In genomic region chr15:51732661-51733060, GRCh38 we compare ENCODE assay signal across 11 cellular contexts. TPM values are rescaled to one million over a fixed set of nuclear protein-coding genes. Genes with fewer than 3 reads are reported as not detected.
A peak's percentile ranks its signal among the peaks of the same experiment; 100 is the strongest.
DNase-seq lines count a peak whose midpoint lies in the region; ATAC-seq and TF ChIP-seq lines count a peak whose summit lies in the region.
"Had no signal": no experiment of that assay in that cellular context is flagged by ENCODE, and none has a peak within 500 bp of the region (broad histone marks: within the 10 kb centered on the region; RNA-seq: fewer than 3 reads in every experiment).

No MANE protein-coding gene starts in this region.

- H3K36me3 ChIP-seq in left lung (no peaks in the 10 kb centered on the region), tibial artery (no peaks in the 10 kb centered on the region)

- H3K4me1 Mint-ChIP-seq in activated naive CD4-positive, alpha-beta T cell treated with anti-CD3 and anti-CD28 coated beads, Interleukin-2, amount 50 U/mL, for 24 hours: peaks cover 82% of the 10 kb centered on the region
- H3K4me1 Mint-ChIP-seq in activated B cell treated with CpG ODN at 0.5 μM for 24 hours: peaks cover 84% of the 10 kb centered on the region

- H3K4me1 ChIP-seq in left lung: peaks cover 15 to 57% of the 10 kb centered on the region in 2 donors
- H3K4me1 ChIP-seq in tibial artery: peaks cover 0 to 34% (median 24%) of the 10 kb centered on the region in 4 donors

- H3K9me3 ChIP-seq in left lung: no peaks in the 10 kb centered on the region
- H3K9me3 ChIP-seq in tibial artery: no peaks in the 10 kb centered on the region

- H3K4me3 Mint-ChIP-seq in activated naive CD4-positive, alpha-beta T cell treated with anti-CD3 and anti-CD28 coated beads, Interleukin-2, amount 50 U/mL, for 24 hours: peak overlapping the region; percentile 31
- peak overlapping the region; percentile 80 for H3K4me3 Mint-ChIP-seq in activated B cell treated with CpG ODN at 0.5 μM for 24 hours

- H3K4me3 ChIP-seq in left lung (no peak overlapping the region), tibial artery (no peak overlapping the region)

- H3K27ac Mint-ChIP-seq in activated naive CD4-positive, alpha-beta T cell treated with anti-CD3 and anti-CD28 coated beads, Interleukin-2, amount 50 U/mL, for 24 hours: peak overlapping the region; percentile 98
- H3K27ac Mint-ChIP-seq in activated B cell treated with CpG ODN at 0.5 μM for 24 hours: peak overlapping the region; percentile 93

- POLR2A ChIA-PET in activated B cell treated with CpG ODN at 0.5 μM for 24 hours (lab: Charles Lee): interaction anchor here (0.6 to 2.9 kb wide), 8 partner anchors 15 to 97 kb away, joined by 3 to 15 read pairs (median 4); partner anchors contain the start of genes TMOD2 and TMOD3

- H3K9me3 Mint-ChIP-seq in activated naive CD4-positive, alpha-beta T cell treated with anti-CD3 and anti-CD28 coated beads, Interleukin-2, amount 50 U/mL, for 24 hours: no peaks in the 10 kb centered on the region
- no peaks in the 10 kb centered on the region for H3K9me3 Mint-ChIP-seq in activated B cell treated with CpG ODN at 0.5 μM for 24 hours

- ATAC-seq in activated B cell treated with CpG ODN at 0.5 μM for 24 hours (ENCODE audit: low read depth) (no peak), left lung (no peak), left colon (no peak)

- TF ChIP-seq CTCF in activated B cell treated with CpG ODN at 0.5 μM for 24 hours (IDR thresholded peaks at IDR 0.05): no peak
- TF ChIP-seq CTCF in left lung (IDR thresholded peaks at IDR 0.05): no peak
- no peak for TF ChIP-seq CTCF in tibial artery (IDR thresholded peaks at IDR 0.05)

- H3K27ac ChIP-seq in left lung (peak overlapping the region; percentile 83 to 93), tibial artery (peak overlapping the region; percentile 69 to 70)
- H3K27ac ChIP-seq: epithelial cell of prostate had no signal

- CTCF ChIA-PET in activated B cell treated with CpG ODN at 0.5 μM for 24 hours (lab: Charles Lee): interaction anchor here (0.5 to 5.7 kb wide), 3 partner anchors 44 to 767 kb away, joined by 4 to 36 read pairs (median 35); no protein-coding TSS in a partner anchor

- intact Hi-C loops in activated B cell treated with CpG ODN at 0.5 μM for 24 hours (cut with micrococcal nuclease) (loop anchor here (5.0 to 10.0 kb wide), 2 partner anchors 950 to 1378 kb away; partner anchors contain the start of gene GABPB1), left lung (cut with DNase I) (no loop called here), tibial artery (cut with DNase I; ENCODE audit: low total_unique reads) (no loop called here), left colon (cut with DNase I, micrococcal nuclease) (no loop called here)

- H3K27me3 ChIP-seq in left lung (no peaks in the 10 kb centered on the region), tibial artery (no peaks in the 10 kb centered on the region)

- no peaks in the 10 kb centered on the region for H3K27me3 Mint-ChIP-seq in activated naive CD4-positive, alpha-beta T cell treated with anti-CD3 and anti-CD28 coated beads, Interleukin-2, amount 50 U/mL, for 24 hours
- H3K27me3 Mint-ChIP-seq in activated B cell treated with CpG ODN at 0.5 μM for 24 hours: no peaks in the 10 kb centered on the region

- peaks cover 2% of the 10 kb centered on the region for H3K36me3 Mint-ChIP-seq in activated naive CD4-positive, alpha-beta T cell treated with anti-CD3 and anti-CD28 coated beads, Interleukin-2, amount 50 U/mL, for 24 hours
- H3K36me3 Mint-ChIP-seq in activated B cell treated with CpG ODN at 0.5 μM for 24 hours (ENCODE audit: low read depth): peaks cover 49% of the 10 kb centered on the region

- no peak for DNase-seq in activated naive CD4-positive, alpha-beta T cell treated with anti-CD3 and anti-CD28 coated beads, Interleukin-2, amount 50 U/mL, for 16 hours
- DNase-seq in activated B cell treated with CpG ODN at 0.5 μM for 24 hours (no peak), left lung (no peak), tibial artery (no peak), DMS 273 treated with DMSO at 0.1 percent for 48 hours (lab: John Stamatoyannopoulos, UW) (no peak), SKM-1 treated with dmso at 0.1 percent for 144 hours (lab: John Stamatoyannopoulos, UW; ENCODE audit: unreplicated experiment) (no peak), left colon (no peak)
- DNase-seq: NCI-H1417 treated with DMSO at 0.1 percent for 48 hours had no signal

RNA-seq across cellular contexts. Expression of gene LYSMD2, which starts 4.8 kb away (rescaled TPM):
- total RNA-seq in activated B cell treated with CpG ODN at 0.5 μM for 24 hours (41.8 and 48.6 TPM in 2 replicates), left lung (10 to 100 TPM; 12.7 to 19.6 TPM), left colon (1 to 10 TPM; 6.6 to 7.3 TPM)

RNA-seq across cellular contexts. Expression of gene TMOD2, which starts 18.7 kb away (rescaled TPM):
- total RNA-seq in activated B cell treated with CpG ODN at 0.5 μM for 24 hours (11.3 and 14.6 TPM in 2 replicates), left lung (10 to 100 TPM; 10.8 to 11.3 TPM), left colon (1 to 10 TPM; 3.0 to 7.5 TPM)

RNA-seq across cellular contexts. Expression of gene SCG3, which starts 51.4 kb away (rescaled TPM):
- not detected in 2 replicates for total RNA-seq in activated B cell treated with CpG ODN at 0.5 μM for 24 hours
- total RNA-seq in left lung: under 1 TPM in 1 of 2 donors, not detected in 1; 0.12 TPM
- 1 to 10 TPM in 1 of 2 donors, under 1 TPM in 1; 0.95 to 1.2 TPM for total RNA-seq in left colon
- total RNA-seq: activated CD8-positive, alpha-beta memory T cell treated with anti-CD3 and anti-CD28 coated beads for 36 hours had no signal
